18 cellular contexts compared by ENCODE assay signal in genomic region chr21:43572443-43572842, GRCh38.
"Had no signal": no experiment of that assay in that cellular context is flagged by ENCODE, and none has a peak within 500 bp of the region (broad histone marks: within the 10 kb centered on the region; RNA-seq: fewer than 3 reads in every experiment).

No MANE protein-coding gene starts in this region.

- H3K4me3 ChIP-seq: lower lobe of right lung, ovary, prostate gland, right atrium auricular region, tibial artery had no signal

- DNase-seq: activated CD4-positive, alpha-beta memory T cell treated with anti-CD3 and anti-CD28 coated beads, Interleukin-2, amount 10 ng/mL, durations not matched to agents 7 days and 5 days; activated CD4-positive, alpha-beta T cell treated with anti-CD3 and anti-CD28 coated beads for 48 hours; activated effector memory CD4-positive, alpha-beta T cell treated with Interleukin-2 at 50 U/mL for 16 hours; activated naive CD4-positive, alpha-beta T cell treated with anti-CD3 and anti-CD28 coated beads for 36 hours; activated T-cell treated with anti-CD3 and anti-CD28 coated beads, Interleukin-2, amount 50 U/mL, for 72 hours; effector CD4-positive, alpha-beta T cell; foreskin fibroblast; lower lobe of right lung; naive thymus-derived CD8-positive, alpha-beta T cell; ovary; stimulated activated CD4-positive, alpha-beta T cell treated with anti-CD3 and anti-CD28 coated beads, Interleukin-12 subunit alpha, Interleukin-12 subunit beta, amount 100 ng/mL, for 4 hours; stimulated activated naive CD8-positive, alpha-beta T cell treated with anti-CD3 and anti-CD28 coated beads, Interleukin-15, amount 100 ng/mL, for 72 hours; tibial artery had no signal

- H3K9me3 ChIP-seq: lower lobe of right lung, neutrophil, ovary, prostate gland, right atrium auricular region, tibial artery had no signal

- H3K4me1 ChIP-seq: prostate gland, right atrium auricular region had no signal

- H3K27ac ChIP-seq: lower lobe of right lung, neutrophil, ovary, prostate gland, right atrium auricular region, tibial artery had no signal

- H3K27me3 ChIP-seq: neutrophil, ovary, right atrium auricular region, tibial artery had no signal

- ATAC-seq: activated T-cell treated with anti-CD3 and anti-CD28 coated beads, Interleukin-2, amount 50 U/mL, for 72 hours; lower lobe of right lung; naive thymus-derived CD8-positive, alpha-beta T cell; stimulated activated naive CD8-positive, alpha-beta T cell treated with anti-CD3 and anti-CD28 coated beads, Interleukin-15, amount 100 ng/mL, for 72 hours had no signal

- FAIRE-seq: endometrium, kidney had no signal

- H3K36me3 ChIP-seq: lower lobe of right lung, neutrophil, ovary, prostate gland, right atrium auricular region, tibial artery had no signal
